ENCODE assay signal across 1 cellular context in genomic region chr12:105445261-105446015, GRCh38.
TF ChIP-seq lines count a peak whose summit lies in the region.

No MANE protein-coding gene starts in this region.

TF ChIP-seq in SK-N-SH, 30 proteins besides CTCF, POLR2A, EP300 and RAD21 (continued from another document):
- TF ChIP-seq ZBTB33 (IDR thresholded peaks at IDR 0.05; ENCODE audit: borderline replicate concordance, low read depth), result no peak
- TF ChIP-seq IRF3 (IDR thresholded peaks at IDR 0.05; ENCODE audit: low read depth, low read length), result no peak
- TF ChIP-seq PBX3 (IDR thresholded peaks at IDR 0.05), result peak; percentile 70
- no peak for TF ChIP-seq SIN3A (IDR thresholded peaks at IDR 0.05; ENCODE audit: borderline replicate concordance, low read depth, low read length)
- TF ChIP-seq RXRA (IDR thresholded peaks at IDR 0.05; ENCODE audit: borderline replicate concordance, low read depth), result no peak
- TF ChIP-seq NRF1 (IDR thresholded peaks at IDR 0.05; ENCODE audit: low read depth, low read length), result no peak
- no peak for TF ChIP-seq TAF1 (IDR thresholded peaks at IDR 0.05; ENCODE audit: borderline replicate concordance, low read depth, low read length)
- no peak for TF ChIP-seq YY1 (IDR thresholded peaks at IDR 0.05; ENCODE audit: low read depth)
- no peak for TF ChIP-seq ELF1 (IDR thresholded peaks at IDR 0.05)
- TF ChIP-seq FOSL2 (IDR thresholded peaks at IDR 0.05; ENCODE audit: borderline replicate concordance, low read depth), result no peak
